Comparison of ENCODE assay signal across 14 cellular contexts in genomic region chr11:47305734-47306483, GRCh38. TPM values are rescaled to one million over a fixed set of nuclear protein-coding genes. Genes with fewer than 3 reads are reported as not detected.
A peak's percentile ranks its signal among the peaks of the same experiment; 100 is the strongest.
DNase-seq lines count a peak whose midpoint lies in the region; ATAC-seq and TF ChIP-seq lines count a peak whose summit lies in the region.
"Had no signal": no experiment of that assay in that cellular context is flagged by ENCODE, and none has a peak within 500 bp of the region (broad histone marks: within the 10 kb centered on the region; RNA-seq: fewer than 3 reads in every experiment).

No MANE protein-coding gene starts in this region.

- no peaks in the 10 kb centered on the region for H3K27me3 ChIP-seq in skeletal muscle tissue (ENCODE audit: control insufficient read depth in 3 of 3, insufficient read depth in 3 of 3, low read length in 3 of 3)

- H3K4me3 ChIP-seq in skeletal muscle tissue (ENCODE audit: low read length in 3 of 3) = no peak overlapping the region
- H3K4me3 ChIP-seq: GM12878, skin epidermis had no signal

- peaks cover 77% of the 10 kb centered on the region for H3K36me3 Mint-ChIP-seq in brain

- H3K9me3 ChIP-seq in skeletal muscle tissue (ENCODE audit: control insufficient read depth in 3 of 3, low read length in 3 of 3) = no peaks in the 10 kb centered on the region

- peak overlapping the region in 3 of 5 experiments; percentile 30 to 70 (median 53) for H3K27ac Mint-ChIP-seq in brain
- H3K27ac Mint-ChIP-seq: activated CD4-positive, alpha-beta T cell treated with anti-CD3 and anti-CD28 coated beads for 36 hours had no signal

- DNase-seq in LHCN-M2 (ENCODE audit: low read depth) (peak; percentile 28), hippocampal formation (lab: John Stamatoyannopoulos, UW) (peak; percentile 33 to 43), OCI-M2 (lab: John Stamatoyannopoulos, UW; ENCODE audit: unreplicated experiment) (no peak), activated gamma-delta T cell treated with Interleukin-2 at 50 U/mL for 16 hours (no peak), HT-29 (ENCODE audit: low spot score) (no peak)
- DNase-seq: activated CD4-positive, alpha-beta T cell treated with anti-CD3 and anti-CD28 coated beads for 36 hours; activated effector memory CD4-positive, alpha-beta T cell treated with anti-CD3 and anti-CD28 coated beads, Interleukin-2, amount 50 U/mL, for 16 hours; COR-L47 had no signal

- peak overlapping the region in 2 of 3 donors; percentile 3 to 62 for H3K9ac ChIP-seq in skeletal muscle tissue (ENCODE audit: low read depth in 1 of 3, low read length in 3 of 3)

- no peak overlapping the region for H3K27ac ChIP-seq in skeletal muscle tissue (ENCODE audit: low read depth, low read length)

- no peak for ATAC-seq in HG03097 (IDR thresholded peaks at IDR 0.05; ENCODE audit: low FRiP score, unreplicated experiment)
- ATAC-seq: activated CD4-positive, alpha-beta T cell treated with anti-CD3 and anti-CD28 coated beads for 36 hours; GM12878; SK-N-SH treated with all-trans-retinoic acid at 6 μM for 48 hours had no signal

- no peaks in the 10 kb centered on the region for H3K27me3 Mint-ChIP-seq in brain
- H3K27me3 Mint-ChIP-seq: activated CD4-positive, alpha-beta T cell treated with anti-CD3 and anti-CD28 coated beads for 36 hours had no signal

- H3K4me1 Mint-ChIP-seq in brain = no peaks in the 10 kb centered on the region

- H3K4me1 ChIP-seq in skeletal muscle tissue (ENCODE audit: control insufficient read depth in 3 of 3, insufficient read depth in 3 of 3, low read length in 3 of 3) = peaks cover 16 to 20% (median 18%) of the 10 kb centered on the region in 3 donors

- no peak for TF ChIP-seq CTCF in brain (conservative IDR thresholded peaks at IDR 0.05)

- no peak overlapping the region for H3K4me3 Mint-ChIP-seq in brain
- H3K4me3 Mint-ChIP-seq: activated CD4-positive, alpha-beta T cell treated with anti-CD3 and anti-CD28 coated beads for 36 hours had no signal

- peaks cover 41 to 56% (median 55%) of the 10 kb centered on the region in 3 donors for H3K36me3 ChIP-seq in skeletal muscle tissue (ENCODE audit: control insufficient read depth in 3 of 3, insufficient read depth in 3 of 3, low read length in 3 of 3)

- peaks cover 17 to 34% (median 26%) of the 10 kb centered on the region in 5 experiments for H3K9me3 Mint-ChIP-seq in brain

RNA-seq across cellular contexts. Expression of gene MADD, which starts 36.0 kb away (rescaled TPM):
- 23.4 and 23.8 TPM in 2 replicates for total RNA-seq in LHCN-M2 (2014; rRNA removed)
- 19.9 TPM for polyA plus RNA-seq in LHCN-M2 (2012)
- 58.9 TPM for polyA plus RNA-seq in brain (ENCODE audit: insufficient read depth, low read depth, low replicate concordance)
- total RNA-seq in skeletal muscle tissue = 15.7 TPM
- total RNA-seq in HT-29 (2014; rRNA removed; shearing (Covaris generic)) = 44.0 and 46.2 TPM in 2 replicates

RNA-seq across cellular contexts. Expression of gene MYBPC3, which starts 46.6 kb away (rescaled TPM):
- total RNA-seq in LHCN-M2 (2014; rRNA removed) (not detected in 2 replicates), skeletal muscle tissue (1.6 TPM)
- not detected for polyA plus RNA-seq in LHCN-M2 (2012)
- not detected for polyA plus RNA-seq in brain (ENCODE audit: insufficient read depth, low read depth, low replicate concordance)
- 0.05 TPM in 1 of 2 replicates, not detected in the other for total RNA-seq in HT-29 (2014; rRNA removed; shearing (Covaris generic))
- total RNA-seq: activated CD4-positive, alpha-beta T cell treated with anti-CD3 and anti-CD28 coated beads for 36 hours; GM12878 had no signal

RNA-seq across cellular contexts. Expression of gene NR1H3, which starts 48.1 kb away (rescaled TPM):
- 9.4 and 10.8 TPM in 2 replicates for total RNA-seq in LHCN-M2 (2014; rRNA removed)
- 8.3 TPM for polyA plus RNA-seq in LHCN-M2 (2012)
- polyA plus RNA-seq in brain (ENCODE audit: insufficient read depth, low read depth, low replicate concordance) = 14.3 TPM
- total RNA-seq in skeletal muscle tissue = 23.5 TPM
- 139 and 147 TPM in 2 replicates for total RNA-seq in HT-29 (2014; rRNA removed; shearing (Covaris generic))

RNA-seq across cellular contexts. Expression of gene ACP2, which starts 57.3 kb away (rescaled TPM):
- total RNA-seq in LHCN-M2 (2014; rRNA removed) = 65.1 and 76.6 TPM in 2 replicates
- polyA plus RNA-seq in LHCN-M2 (2012) = 36.7 TPM
- polyA plus RNA-seq in brain (ENCODE audit: insufficient read depth, low read depth, low replicate concordance) = 25.9 TPM
- 11.5 TPM for total RNA-seq in skeletal muscle tissue
- total RNA-seq in HT-29 (2014; rRNA removed; shearing (Covaris generic)) = 42.9 and 48.5 TPM in 2 replicates

Comparison
In these comparisons a context has a peak if more than half of its experiments do, and no peak if none do; other contexts are left out.
1. DNase-seq: peak in LHCN-M2 (single experiment) and hippocampal formation (2 of 2); none in OCI-M2 (single experiment), activated gamma-delta T cell treated with Interleukin-2 at 50 U/mL for 16 hours (single experiment) and HT-29 (single experiment).